In the genomic region with DNA sequence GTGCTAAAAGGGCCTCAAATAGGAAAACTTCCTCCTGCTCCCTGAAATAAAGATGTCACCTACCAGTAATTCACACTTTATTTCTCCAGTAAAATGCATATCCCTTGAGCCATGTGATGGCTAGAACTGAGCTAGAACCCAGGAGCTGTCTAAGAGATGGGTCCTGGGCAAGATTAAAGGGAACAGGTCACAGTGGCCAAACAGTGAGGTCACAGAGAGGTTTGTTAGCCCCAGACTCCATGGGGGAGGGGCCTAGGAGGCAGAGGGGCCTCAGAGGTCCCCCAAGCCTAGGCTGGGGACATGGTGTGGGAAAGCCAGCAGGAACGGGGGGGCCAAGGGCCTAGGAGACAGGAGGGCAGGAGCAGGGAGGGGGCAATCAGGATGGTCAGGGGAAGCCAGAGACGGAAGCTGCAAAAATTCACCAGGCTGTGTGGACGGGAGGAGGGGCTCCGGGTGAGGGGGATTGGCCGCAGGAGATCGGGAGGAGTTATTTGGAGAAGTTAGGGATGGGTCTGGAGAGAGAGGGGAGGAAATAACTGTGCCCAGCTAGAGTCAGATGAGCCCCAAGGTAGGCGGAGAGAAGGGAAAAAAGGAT, we compare ENCODE assay signal across 2 cellular contexts.
TF ChIP-seq lines count a peak whose summit lies in the region.

No MANE protein-coding gene starts in this region.

TF ChIP-seq in HEK293, 187 proteins besides CTCF, POLR2A, EP300 and RAD21:
- TF ChIP-seq ZNF311 (tag by site-specific recombination; IDR thresholded peaks at IDR 0.05; ENCODE audit: borderline replicate concordance): no peak
- TF ChIP-seq ZNF350 (tag by site-specific recombination; IDR thresholded peaks at IDR 0.05): no peak
- TF ChIP-seq GLIS2 (tag by site-specific recombination; IDR thresholded peaks at IDR 0.05): 0 out of 2 replicates have a peak, but pooled peaks have one; percentile 31

TF ChIP-seq in H1, 55 proteins besides CTCF, POLR2A, EP300 and RAD21:
- no peak for TF ChIP-seq POU5F1 (IDR thresholded peaks at IDR 0.05; ENCODE audit: low read depth, low read length)
- no peak for TF ChIP-seq JUND (IDR thresholded peaks at IDR 0.05; ENCODE audit: low read length)
- TF ChIP-seq CBX5 (IDR thresholded peaks at IDR 0.05; ENCODE audit: low read depth, low read length): no peak
- TF ChIP-seq SUZ12 (IDR thresholded peaks at IDR 0.05; ENCODE audit: low read length): no peak
- no peak for TF ChIP-seq FOSL1 (IDR thresholded peaks at IDR 0.05; ENCODE audit: insufficient read depth, low read depth, low read length)
- TF ChIP-seq HDAC2 (IDR thresholded peaks at IDR 0.05; ENCODE audit: borderline replicate concordance in 1 of 2, low read depth in 2 of 2, low read length in 2 of 2): no peak
- TF ChIP-seq, protein P1, sequence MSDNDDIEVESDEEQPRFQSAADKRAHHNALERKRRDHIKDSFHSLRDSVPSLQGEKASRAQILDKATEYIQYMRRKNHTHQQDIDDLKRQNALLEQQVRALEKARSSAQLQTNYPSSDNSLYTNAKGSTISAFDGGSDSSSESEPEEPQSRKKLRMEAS (IDR thresholded peaks at IDR 0.05): no peak
- no peak for TF ChIP-seq RNF2 (IDR thresholded peaks at IDR 0.05; ENCODE audit: borderline replicate concordance, low read depth, low read length, missing control alignments, poor library complexity, severe bottlenecking)
- TF ChIP-seq, protein P2, sequence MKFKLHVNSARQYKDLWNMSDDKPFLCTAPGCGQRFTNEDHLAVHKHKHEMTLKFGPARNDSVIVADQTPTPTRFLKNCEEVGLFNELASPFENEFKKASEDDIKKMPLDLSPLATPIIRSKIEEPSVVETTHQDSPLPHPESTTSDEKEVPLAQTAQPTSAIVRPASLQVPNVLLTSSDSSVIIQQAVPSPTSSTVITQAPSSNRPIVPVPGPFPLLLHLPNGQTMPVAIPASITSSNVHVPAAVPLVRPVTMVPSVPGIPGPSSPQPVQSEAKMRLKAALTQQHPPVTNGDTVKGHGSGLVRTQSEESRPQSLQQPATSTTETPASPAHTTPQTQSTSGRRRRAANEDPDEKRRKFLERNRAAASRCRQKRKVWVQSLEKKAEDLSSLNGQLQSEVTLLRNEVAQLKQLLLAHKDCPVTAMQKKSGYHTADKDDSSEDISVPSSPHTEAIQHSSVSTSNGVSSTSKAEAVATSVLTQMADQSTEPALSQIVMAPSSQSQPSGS (IDR thresholded peaks at IDR 0.05; ENCODE audit: low read length): no peak
- TF ChIP-seq EZH2 (IDR thresholded peaks at IDR 0.05; ENCODE audit: low read depth, low read length, severe bottlenecking): no peak
- no peak for TF ChIP-seq BCL11A (IDR thresholded peaks at IDR 0.05; ENCODE audit: low read depth in 2 of 2, low read length in 2 of 2)
- no peak for TF ChIP-seq TBP (IDR thresholded peaks at IDR 0.05; ENCODE audit: low read depth, low read length)
- TF ChIP-seq ZNF274 (IDR thresholded peaks at IDR 0.05; ENCODE audit: borderline replicate concordance, extremely low read depth, low read length): no peak
- no peak for TF ChIP-seq CHD2 (IDR thresholded peaks at IDR 0.05; ENCODE audit: low read length)
- TF ChIP-seq MAFK (IDR thresholded peaks at IDR 0.05; ENCODE audit: low read depth, low read length): no peak
